ENCODE assay signal across 10 cellular contexts in genomic region chr17:882827-883585, GRCh38.
DNase-seq lines count a peak whose midpoint lies in the region; ATAC-seq and TF ChIP-seq lines count a peak whose summit lies in the region.
"Had no signal": no experiment of that assay in that cellular context is flagged by ENCODE, and none has a peak within 500 bp of the region (broad histone marks: within the 10 kb centered on the region; RNA-seq: fewer than 3 reads in every experiment).

No MANE protein-coding gene starts in this region.

- H3K27ac ChIP-seq in left lung = peak overlapping the region; percentile 27 to 33
- peak overlapping the region; percentile 9 to 20 for H3K27ac ChIP-seq in thoracic aorta
- H3K27ac ChIP-seq: neutrophil had no signal

- TF ChIP-seq CTCF in choroid plexus epithelial cell (conservative IDR thresholded peaks at IDR 0.05; ENCODE audit: low read depth, low read length) (no peak), left lung (IDR thresholded peaks at IDR 0.05) (no peak), thoracic aorta (IDR thresholded peaks at IDR 0.05) (no peak)

- H3K4me1 ChIP-seq in left lung (peaks cover 24 to 40% of the 10 kb centered on the region in 2 donors), thoracic aorta (ENCODE audit: control insufficient read depth in 1 of 2, low read depth in 2 of 2) (peaks cover 7 to 67% of the 10 kb centered on the region in 2 donors)

- intact Hi-C loops in left lung (cut with DNase I) = no loop called here

- H3K36me3 ChIP-seq in left lung (no peaks in the 10 kb centered on the region), thoracic aorta (no peaks in the 10 kb centered on the region)
- H3K36me3 ChIP-seq: neutrophil had no signal

- peak; percentile 9 for ATAC-seq in left lung
- ATAC-seq in thoracic aorta (ENCODE audit: insufficient number of reproducible peaks, low FRiP score, low read depth) = no peak
- no peak for ATAC-seq in GM18873 (IDR thresholded peaks at IDR 0.05; ENCODE audit: low FRiP score, unreplicated experiment)
- ATAC-seq: activated naive CD8-positive, alpha-beta T cell treated with anti-CD3 and anti-CD28 coated beads, Interleukin-2, amount 50 U/mL, for 24 hours had no signal

- CTCF ChIA-PET in activated naive CD4-positive, alpha-beta T cell treated with anti-CD3 and anti-CD28 coated beads, Interleukin-2, amount 10 ng/mL, durations not matched to agents 7 days and 5 days (lab: Charles Lee) = interaction anchor here (0.9 kb wide), 1 partner anchor 88 kb away, joined by 3 read pairs; no protein-coding TSS in a partner anchor

- no peak overlapping the region for H3K4me3 Mint-ChIP-seq in activated naive CD4-positive, alpha-beta T cell treated with anti-CD3 and anti-CD28 coated beads, Interleukin-2, amount 10 ng/mL, durations not matched to agents 7 days and 5 days
- H3K4me3 Mint-ChIP-seq: activated naive CD8-positive, alpha-beta T cell treated with anti-CD3 and anti-CD28 coated beads, Interleukin-2, amount 50 U/mL, for 24 hours had no signal

- no peak overlapping the region for H3K27ac Mint-ChIP-seq in activated naive CD4-positive, alpha-beta T cell treated with anti-CD3 and anti-CD28 coated beads, Interleukin-2, amount 10 ng/mL, durations not matched to agents 7 days and 5 days
- H3K27ac Mint-ChIP-seq: activated naive CD8-positive, alpha-beta T cell treated with anti-CD3 and anti-CD28 coated beads, Interleukin-2, amount 50 U/mL, for 24 hours had no signal

- peak; percentile 62 for DNase-seq in KBM-7
- DNase-seq in choroid plexus epithelial cell (ENCODE audit: low read depth) = peak; percentile 81
- DNase-seq in left lung = no peak
- DNase-seq in thoracic aorta (ENCODE audit: low spot score) = no peak
- DNase-seq in COLO668 (lab: John Stamatoyannopoulos, UW; ENCODE audit: unreplicated experiment) = no peak
- no peak for DNase-seq in activated naive CD4-positive, alpha-beta T cell treated with anti-CD3 and anti-CD28 coated beads, Interleukin-2, amount 10 ng/mL, durations not matched to agents 7 days and 5 days
- DNase-seq in stimulated activated CD4-positive, alpha-beta T cell treated with anti-CD3 and anti-CD28 coated beads, Interleukin-4, amount 100 ng/mL, for 4 hours = no peak
- DNase-seq: activated naive CD8-positive, alpha-beta T cell treated with anti-CD3 and anti-CD28 coated beads, Interleukin-2, amount 50 U/mL, for 24 hours had no signal

- H3K9me3 ChIP-seq in left lung (no peaks in the 10 kb centered on the region), thoracic aorta (no peaks in the 10 kb centered on the region)
- H3K9me3 ChIP-seq: neutrophil had no signal

- H3K36me3 Mint-ChIP-seq in activated naive CD4-positive, alpha-beta T cell treated with anti-CD3 and anti-CD28 coated beads, Interleukin-2, amount 10 ng/mL, durations not matched to agents 7 days and 5 days = no peaks in the 10 kb centered on the region

- H3K4me1 Mint-ChIP-seq in activated naive CD4-positive, alpha-beta T cell treated with anti-CD3 and anti-CD28 coated beads, Interleukin-2, amount 10 ng/mL, durations not matched to agents 7 days and 5 days = peaks cover 3% of the 10 kb centered on the region
- H3K4me1 Mint-ChIP-seq: activated naive CD8-positive, alpha-beta T cell treated with anti-CD3 and anti-CD28 coated beads, Interleukin-2, amount 50 U/mL, for 24 hours had no signal

- H3K27me3 Mint-ChIP-seq in activated naive CD4-positive, alpha-beta T cell treated with anti-CD3 and anti-CD28 coated beads, Interleukin-2, amount 10 ng/mL, durations not matched to agents 7 days and 5 days = peaks cover 27% of the 10 kb centered on the region

- H3K27me3 ChIP-seq in left lung (no peaks in the 10 kb centered on the region), thoracic aorta (replicated peaks; ENCODE audit: insufficient read depth) (no peaks in the 10 kb centered on the region)

- in situ Hi-C loops in KBM-7 (cut with MboI; ENCODE audit: low pct_unique_long_range_greater_than_20kb, low sequenced_read_pairs) = no loop called here

- H3K4me3 ChIP-seq in choroid plexus epithelial cell (ENCODE audit: low read depth, low read length) (no peak overlapping the region), left lung (no peak overlapping the region), thoracic aorta (no peak overlapping the region)

- H3K9me3 Mint-ChIP-seq in activated naive CD4-positive, alpha-beta T cell treated with anti-CD3 and anti-CD28 coated beads, Interleukin-2, amount 10 ng/mL, durations not matched to agents 7 days and 5 days = no peaks in the 10 kb centered on the region
- H3K9me3 Mint-ChIP-seq: activated naive CD8-positive, alpha-beta T cell treated with anti-CD3 and anti-CD28 coated beads, Interleukin-2, amount 50 U/mL, for 24 hours had no signal

Comparison
In these comparisons a context has a peak if more than half of its experiments do, and no peak if none do; other contexts are left out.
1. DNase-seq: peak in KBM-7 (single experiment) and choroid plexus epithelial cell (single experiment); none in left lung (0 of 2), thoracic aorta (single experiment), COLO668 (single experiment), activated naive CD4-positive, alpha-beta T cell treated with anti-CD3 and anti-CD28 coated beads, Interleukin-2, amount 10 ng/mL, durations not matched to agents 7 days and 5 days (single experiment) and stimulated activated CD4-positive, alpha-beta T cell treated with anti-CD3 and anti-CD28 coated beads, Interleukin-4, amount 100 ng/mL, for 4 hours (0 of 2).